ENCODE assay signal across 23 cellular contexts in genomic region chr16:14496786-14497185, GRCh38.
DNase-seq lines count a peak whose midpoint lies in the region; ATAC-seq, FAIRE-seq and TF ChIP-seq lines count a peak whose summit lies in the region.
"Had no signal": no experiment of that assay in that cellular context is flagged by ENCODE, and none has a peak within 500 bp of the region (broad histone marks: within the 10 kb centered on the region; RNA-seq: fewer than 3 reads in every experiment).

No MANE protein-coding gene starts in this region.

- no peak for ATAC-seq in A549
- no peak for ATAC-seq in GM21717 (IDR thresholded peaks at IDR 0.05; ENCODE audit: unreplicated experiment)
- ATAC-seq in HG02884 (IDR thresholded peaks at IDR 0.05; ENCODE audit: unreplicated experiment) = no peak
- ATAC-seq: naive thymus-derived CD4-positive, alpha-beta T cell; stimulated activated naive B cell treated with anti-CD40 and anti-IgM and Interleukin-4, amounts not matched to agents 10 μg/mL and 1 μg/mL and 100 μg/mL, for 72 hours had no signal

- H3K9me3 ChIP-seq in A549 = no peaks in the 10 kb centered on the region
- no peaks in the 10 kb centered on the region for H3K9me3 ChIP-seq in HEK293 (ENCODE audit: control insufficient read depth, insufficient read depth, low read depth, low read length)
- H3K9me3 ChIP-seq in endodermal cell (ENCODE audit: control insufficient read depth, low read length) = no peaks in the 10 kb centered on the region
- H3K9me3 ChIP-seq: BLaER1 treated with 17β-estradiol and CSF1 and Interleukin-3, amounts not matched to agents 10 nM and 100 nM; ovary; SK-N-SH; suprapubic skin had no signal

- H3K4me2 ChIP-seq in A549 = no peak overlapping the region
- H3K4me2 ChIP-seq: BLaER1 treated with 17β-estradiol and CSF1 and Interleukin-3, amounts not matched to agents 10 nM and 100 nM; SK-N-SH had no signal

- H3K27me3 ChIP-seq in endodermal cell (ENCODE audit: control insufficient read depth, insufficient read depth, low read length, poor library complexity, severe bottlenecking) = no peaks in the 10 kb centered on the region
- H3K27me3 ChIP-seq: BLaER1 treated with 17β-estradiol and CSF1 and Interleukin-3, amounts not matched to agents 10 nM and 100 nM; ovary; suprapubic skin had no signal

- POLR2A ChIA-PET in A549 (lab: Yijun Ruan, JAX) (no interaction called here), HEK293 (lab: Yijun Ruan, JAX) (no interaction called here), HEK293T (lab: Yijun Ruan, JAX) (no interaction called here)

- H3K4me1 Mint-ChIP-seq in endodermal cell (peaks cover 60% of the 10 kb centered on the region), nephron progenitor cell (peaks cover 57% of the 10 kb centered on the region)

- H3K36me3 Mint-ChIP-seq in endodermal cell (ENCODE audit: low read depth) (peaks cover 4% of the 10 kb centered on the region), nephron progenitor cell (ENCODE audit: low read depth) (peaks cover 11% of the 10 kb centered on the region)

- no peaks in the 10 kb centered on the region for H3K9me3 Mint-ChIP-seq in endodermal cell
- H3K9me3 Mint-ChIP-seq in nephron progenitor cell = no peaks in the 10 kb centered on the region
- H3K9me3 Mint-ChIP-seq: memory B cell; naive thymus-derived CD4-positive, alpha-beta T cell; stimulated activated naive B cell treated with anti-CD40 and anti-IgM and Interleukin-4, amounts not matched to agents 10 μg/mL and 1 μg/mL and 100 μg/mL, for 72 hours; T-helper 1 cell treated with Interleukin-12 subunit alpha and Interleukin-12 subunit beta and Interleukin-4 antibody, amounts not matched to agents 30 μg/mL and 1 μg/mL, for 36 hours had no signal

- TF ChIP-seq EP300 in A549 (IDR thresholded peaks at IDR 0.05) = no peak

- H3K4me1 ChIP-seq in A549 (peaks cover 81% of the 10 kb centered on the region), HEK293 (ENCODE audit: control insufficient read depth, insufficient read depth, low read length) (peaks cover 5% of the 10 kb centered on the region), endodermal cell (ENCODE audit: control insufficient read depth, insufficient read depth, low read length) (peaks cover 11% of the 10 kb centered on the region)

- H3K27me3 Mint-ChIP-seq in endodermal cell (ENCODE audit: insufficient read depth) (no peaks in the 10 kb centered on the region), nephron progenitor cell (ENCODE audit: low read depth, poor library complexity) (peaks cover 3% of the 10 kb centered on the region)
- H3K27me3 Mint-ChIP-seq: memory B cell; naive thymus-derived CD4-positive, alpha-beta T cell; stimulated activated naive B cell treated with anti-CD40 and anti-IgM and Interleukin-4, amounts not matched to agents 10 μg/mL and 1 μg/mL and 100 μg/mL, for 72 hours had no signal

- H3K4me3 Mint-ChIP-seq in endodermal cell = no peak overlapping the region
- H3K4me3 Mint-ChIP-seq in nephron progenitor cell = no peak overlapping the region
- H3K4me3 Mint-ChIP-seq: memory B cell; stimulated activated naive B cell treated with anti-CD40 and anti-IgM and Interleukin-4, amounts not matched to agents 10 μg/mL and 1 μg/mL and 100 μg/mL, for 72 hours; T-helper 1 cell treated with Interleukin-12 subunit alpha and Interleukin-12 subunit beta and Interleukin-4 antibody, amounts not matched to agents 30 μg/mL and 1 μg/mL, for 36 hours had no signal

- H3K4me3 ChIP-seq in A549 (no peak overlapping the region), HEK293 (ENCODE audit: low read depth, low read length) (no peak overlapping the region), endodermal cell (ENCODE audit: low read length) (no peak overlapping the region)
- H3K4me3 ChIP-seq: BLaER1 treated with 17β-estradiol and CSF1 and Interleukin-3, amounts not matched to agents 10 nM and 100 nM; ovary; suprapubic skin had no signal

- H3K27ac Mint-ChIP-seq in endodermal cell (peak overlapping the region; percentile 1), nephron progenitor cell (peak overlapping the region; percentile 7)
- H3K27ac Mint-ChIP-seq: memory B cell; stimulated activated naive B cell treated with anti-CD40 and anti-IgM and Interleukin-4, amounts not matched to agents 10 μg/mL and 1 μg/mL and 100 μg/mL, for 72 hours; T-helper 1 cell treated with Interleukin-12 subunit alpha and Interleukin-12 subunit beta and Interleukin-4 antibody, amounts not matched to agents 30 μg/mL and 1 μg/mL, for 36 hours had no signal

- no peak overlapping the region for H3K9ac ChIP-seq in endodermal cell (ENCODE audit: extremely low read depth, low read length, poor library complexity, severe bottlenecking)
- H3K9ac ChIP-seq: BLaER1 treated with 17β-estradiol and CSF1 and Interleukin-3, amounts not matched to agents 10 nM and 100 nM; SK-N-SH had no signal

- DNase-seq in A549 (ENCODE audit: low read depth in 1 of 2, low spot score in 1 of 2) (no peak), endodermal cell (peak; percentile 38), nephron progenitor cell (no peak), HEK293T (ENCODE audit: extremely low spot score) (no peak), AG08395 (ENCODE audit: low spot score) (no peak)
- DNase-seq: activated CD4-positive, alpha-beta T cell treated with anti-CD3 and anti-CD28 coated beads for 4 hours; activated effector memory CD4-positive, alpha-beta T cell treated with anti-CD3 and anti-CD28 coated beads, Interleukin-2, amount 50 U/mL, for 16 hours; DND-41; glutamatergic neuron; KG1; naive thymus-derived CD4-positive, alpha-beta T cell; NCI-H1417 treated with DMSO at 0.1 percent for 48 hours; ovary; SK-N-SH; stimulated activated CD4-positive, alpha-beta T cell treated with anti-CD3 and anti-CD28 coated beads, Interleukin-4, amount 100 ng/mL, for 24 hours; stimulated activated naive B cell treated with anti-CD40 and anti-IgM and Interleukin-4, amounts not matched to agents 10 μg/mL and 1 μg/mL and 100 μg/mL, for 72 hours had no signal

- H3K36me3 ChIP-seq in HEK293 (ENCODE audit: control insufficient read depth in 2 of 2, insufficient read depth in 1 of 2, low read length in 2 of 2) = no peaks in the 10 kb centered on the region
- no peaks in the 10 kb centered on the region for H3K36me3 ChIP-seq in endodermal cell (ENCODE audit: control insufficient read depth, insufficient read depth, low read length)
- H3K36me3 ChIP-seq: ovary had no signal

- 77% methylated on average over 7 of the region's 7 CpGs for WGBS in A549 (ENCODE audit: missing lambda C conversion rate)
- WGBS in endodermal cell (ENCODE audit: insufficient coverage in 1 of 2, insufficient read length in 1 of 2), 2 experiments = 18 to 79% methylated on average over 3 to 7 of the region's 7 CpGs

- H3K27ac ChIP-seq in A549 = peak overlapping the region; percentile 94 to 95
- H3K27ac ChIP-seq in HEK293 (ENCODE audit: extremely low read depth, low read depth, low read length) = no peak overlapping the region
- no peak overlapping the region for H3K27ac ChIP-seq in endodermal cell (ENCODE audit: low read depth, low read length)
- H3K27ac ChIP-seq: BLaER1 treated with 17β-estradiol and CSF1 and Interleukin-3, amounts not matched to agents 10 nM and 100 nM; ovary; suprapubic skin had no signal

- CTCF ChIA-PET in A549 (lab: Yijun Ruan, JAX) = interaction anchor here (8.2 kb wide), 1 partner anchor 10 kb away, joined by 54 read pairs; no protein-coding TSS in a partner anchor
- CTCF ChIA-PET in HEK293 (lab: Yijun Ruan, JAX) = interaction anchor here (0.7 kb wide), 1 partner anchor 181 kb away, joined by 3 read pairs; no protein-coding TSS in a partner anchor
- CTCF ChIA-PET in HEK293T (lab: Yijun Ruan, JAX) = no interaction called here

- TF ChIP-seq RAD21 in A549 (conservative IDR thresholded peaks at IDR 0.05 in 1 of 2, IDR thresholded peaks at IDR 0.05 in 1 of 2) = no peak

- TF ChIP-seq POLR2A in A549 (IDR thresholded peaks at IDR 0.05; ENCODE audit: low read length) = no peak

- FAIRE-seq in A549 (lab: Jason Lieb, UNC) = no peak

- TF ChIP-seq CTCF in A549 (IDR thresholded peaks at IDR 0.05) (no peak), HEK293 (tag by site-specific recombination; IDR thresholded peaks at IDR 0.05) (no peak), endodermal cell (conservative IDR thresholded peaks at IDR 0.05) (no peak), nephron progenitor cell (IDR thresholded peaks at IDR 0.05) (no peak)

TF ChIP-seq in A549, 52 proteins besides CTCF, POLR2A, EP300 and RAD21:
- no peak for TF ChIP-seq ZSCAN20 (CRISPR knock-in tag; IDR thresholded peaks at IDR 0.05)
- no peak for TF ChIP-seq GATA3 (IDR thresholded peaks at IDR 0.05; ENCODE audit: borderline replicate concordance)
- TF ChIP-seq, protein P1, sequence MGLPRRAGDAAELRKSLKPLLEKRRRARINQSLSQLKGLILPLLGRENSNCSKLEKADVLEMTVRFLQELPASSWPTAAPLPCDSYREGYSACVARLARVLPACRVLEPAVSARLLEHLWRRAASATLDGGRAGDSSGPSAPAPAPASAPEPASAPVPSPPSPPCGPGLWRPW (IDR thresholded peaks at IDR 0.05) = no peak

TF ChIP-seq in HEK293, 187 proteins besides CTCF, POLR2A, EP300 and RAD21 (continues in another document):
- peak; percentile 79 for TF ChIP-seq PRDM1 (tag by site-specific recombination; IDR thresholded peaks at IDR 0.05)

TF ChIP-seq in HEK293T, 16 proteins besides CTCF, POLR2A, EP300 and RAD21:
- no peak for TF ChIP-seq TARDBP (IDR thresholded peaks at IDR 0.05)
- TF ChIP-seq FOXK2 (IDR thresholded peaks at IDR 0.05) = no peak
- no peak for TF ChIP-seq BHLHE40 (IDR thresholded peaks at IDR 0.05; ENCODE audit: borderline replicate concordance)
- no peak for TF ChIP-seq LEF1 (IDR thresholded peaks at IDR 0.05; ENCODE audit: borderline replicate concordance)
- TF ChIP-seq, protein P2, sequence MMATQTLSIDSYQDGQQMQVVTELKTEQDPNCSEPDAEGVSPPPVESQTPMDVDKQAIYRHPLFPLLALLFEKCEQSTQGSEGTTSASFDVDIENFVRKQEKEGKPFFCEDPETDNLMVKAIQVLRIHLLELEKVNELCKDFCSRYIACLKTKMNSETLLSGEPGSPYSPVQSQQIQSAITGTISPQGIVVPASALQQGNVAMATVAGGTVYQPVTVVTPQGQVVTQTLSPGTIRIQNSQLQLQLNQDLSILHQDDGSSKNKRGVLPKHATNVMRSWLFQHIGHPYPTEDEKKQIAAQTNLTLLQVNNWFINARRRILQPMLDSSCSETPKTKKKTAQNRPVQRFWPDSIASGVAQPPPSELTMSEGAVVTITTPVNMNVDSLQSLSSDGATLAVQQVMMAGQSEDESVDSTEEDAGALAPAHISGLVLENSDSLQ (IDR thresholded peaks at IDR 0.05) = no peak
- TF ChIP-seq ARNT (IDR thresholded peaks at IDR 0.05) = no peak

Comparison
In these comparisons a context has a peak if more than half of its experiments do, and no peak if none do; other contexts are left out.
1. H3K27ac ChIP-seq: peak in A549 (2 of 2); none in HEK293 (single experiment) and endodermal cell (single experiment).
2. Of the 5 proteins assayed by ChIP-seq in both HEK293 and A549: peak only in HEK293: REST; only in A549: none; in both: none; in neither: 4.